12 cellular contexts compared by ENCODE assay signal in genomic region chr18:28357785-28358401, GRCh38.
A peak's percentile ranks its signal among the peaks of the same experiment; 100 is the strongest.
DNase-seq lines count a peak whose midpoint lies in the region; ATAC-seq and TF ChIP-seq lines count a peak whose summit lies in the region.
"Had no signal": no experiment of that assay in that cellular context is flagged by ENCODE, and none has a peak within 500 bp of the region (broad histone marks: within the 10 kb centered on the region; RNA-seq: fewer than 3 reads in every experiment).

No MANE protein-coding gene starts in this region.

- no peaks in the 10 kb centered on the region for H3K9me3 ChIP-seq in OCI-LY1 (ENCODE audit: low read length)
- H3K9me3 ChIP-seq: body of pancreas, tibial artery had no signal

- no peaks in the 10 kb centered on the region for H3K36me3 ChIP-seq in OCI-LY1 (ENCODE audit: insufficient read depth, low read length)
- H3K36me3 ChIP-seq: tibial artery had no signal

- H4K20me1 ChIP-seq in OCI-LY1 (ENCODE audit: insufficient read depth, low read length) = no peaks in the 10 kb centered on the region

- TF ChIP-seq CTCF in 22Rv1 (IDR thresholded peaks at IDR 0.05) (peak; percentile 43), GM12875 (IDR thresholded peaks at IDR 0.05; ENCODE audit: borderline replicate concordance, insufficient read depth, low read depth, low read length) (peak; percentile 4; the same call in 1 of the 2 replicates), OCI-LY1 (IDR thresholded peaks at IDR 0.05; ENCODE audit: low read length) (0 out of 2 replicates have a peak, but pooled peaks have one; percentile 6), fibroblast of mammary gland (conservative IDR thresholded peaks at IDR 0.05; ENCODE audit: control insufficient read depth, insufficient read depth, low read depth, low read length) (peak; percentile 22)

- no peaks in the 10 kb centered on the region for H3K4me1 ChIP-seq in OCI-LY1 (ENCODE audit: insufficient read depth, low read length, severe bottlenecking)
- H3K4me1 ChIP-seq: body of pancreas, tibial artery had no signal

- no peaks in the 10 kb centered on the region for H3K27me3 ChIP-seq in OCI-LY1 (ENCODE audit: insufficient read depth, low read length)
- H3K27me3 ChIP-seq: body of pancreas, tibial artery had no signal

- H3K4me2 ChIP-seq in OCI-LY1 (ENCODE audit: low read length) = no peak overlapping the region

- H3K9ac ChIP-seq in OCI-LY1 (ENCODE audit: low read length) = no peak overlapping the region

- no peaks in the 10 kb centered on the region for H3K79me2 ChIP-seq in OCI-LY1 (ENCODE audit: insufficient read depth, low read length)

- no peak overlapping the region for H2AFZ ChIP-seq in OCI-LY1 (ENCODE audit: low read length)

- H3K4me3 ChIP-seq in GM12875 (ENCODE audit: low read depth, low read length) = no peak overlapping the region
- H3K4me3 ChIP-seq in OCI-LY1 (ENCODE audit: low read depth, low read length, poor library complexity, severe bottlenecking) = no peak overlapping the region
- H3K4me3 ChIP-seq in fibroblast of mammary gland (ENCODE audit: control insufficient read depth, low read depth, low read length) = no peak overlapping the region
- H3K4me3 ChIP-seq: body of pancreas, tibial artery had no signal

- H3K27ac ChIP-seq in 22Rv1 = no peak overlapping the region
- no peak overlapping the region for H3K27ac ChIP-seq in OCI-LY1 (ENCODE audit: low read depth, low read length, poor library complexity, severe bottlenecking)
- H3K27ac ChIP-seq: body of pancreas, tibial artery had no signal

- ATAC-seq in HG02588 (IDR thresholded peaks at IDR 0.05; ENCODE audit: unreplicated experiment) = no peak
- no peak for ATAC-seq in HG03378 (IDR thresholded peaks at IDR 0.05; ENCODE audit: unreplicated experiment)
- no peak for ATAC-seq in GM19023 (IDR thresholded peaks at IDR 0.05; ENCODE audit: unreplicated experiment)
- ATAC-seq: body of pancreas had no signal

- H3K9me2 ChIP-seq in OCI-LY1 (ENCODE audit: low read depth, low read length) = no peaks in the 10 kb centered on the region

- DNase-seq in fibroblast of mammary gland (ENCODE audit: low read depth) (no peak), COLO668 (lab: John Stamatoyannopoulos, UW; ENCODE audit: unreplicated experiment) (no peak)
- DNase-seq: activated T-cell treated with anti-CD3 and anti-CD28 coated beads, Interleukin-2, amount 50 U/mL, for 48 hours; body of pancreas; NCI-H1048; tibial artery had no signal

- no peaks in the 10 kb centered on the region for H3F3A ChIP-seq in OCI-LY1 (ENCODE audit: insufficient read depth, low read length)
